Comparison of ENCODE assay signal across 8 cellular contexts in genomic region chr2:11583840-11584529, GRCh38. TPM values are rescaled to one million over a fixed set of nuclear protein-coding genes. Genes with fewer than 3 reads are reported as not detected.
DNase-seq lines count a peak whose midpoint lies in the region; ATAC-seq and TF ChIP-seq lines count a peak whose summit lies in the region.

No MANE protein-coding gene starts in this region.

- H3K9me3 ChIP-seq in upper lobe of left lung: no peaks in the 10 kb centered on the region

- 54 to 62% methylated on average over 10 to 14 of the region's 14 CpGs for WGBS in upper lobe of left lung, 2 donors

- intact Hi-C loops in posterior cingulate gyrus (cut with DNase I): loop anchor here (1.0 to 10.0 kb wide), 3 partner anchors 106 to 452 kb away; a partner anchor contains a TSS

- peak overlapping the region in 1 of 4 donors; percentile 23 for H3K27ac ChIP-seq in upper lobe of left lung

- peak; percentile 94 for DNase-seq in Daoy (ENCODE audit: low read depth)
- DNase-seq in SHP77 (lab: John Stamatoyannopoulos, UW): peak; percentile 51 to 76
- peak; percentile 91 for DNase-seq in activated effector memory CD4-positive, alpha-beta T cell treated with anti-CD3 and anti-CD28 coated beads, Interleukin-2, amount 50 U/mL, for 16 hours
- DNase-seq in globus pallidus (ENCODE audit: low spot score): peak; percentile 79
- DNase-seq in posterior cingulate gyrus: peak; percentile 75 to 98 (median 84)
- peak in 1 of 2 donors; percentile 61 for DNase-seq in upper lobe of left lung

- TF ChIP-seq EP300 in Ishikawa (IDR thresholded peaks at IDR 0.05; ENCODE audit: borderline replicate concordance): no peak
- TF ChIP-seq EP300 in upper lobe of left lung (IDR thresholded peaks at IDR 0.05): no peak

- H3K4me3 ChIP-seq in upper lobe of left lung: no peak overlapping the region

- H3K4me1 ChIP-seq in upper lobe of left lung: peaks cover 0 to 15% (median 1%) of the 10 kb centered on the region in 4 donors

- TF ChIP-seq RAD21 in Ishikawa (IDR thresholded peaks at IDR 0.05; ENCODE audit: low read depth): peak; percentile 98

- ATAC-seq in GM21576 (IDR thresholded peaks at IDR 0.05; ENCODE audit: unreplicated experiment) (peak; percentile 79), upper lobe of left lung (ENCODE audit: low FRiP score in 2 of 2) (peak; percentile 71 to 91)

- no peak for TF ChIP-seq POLR2A in upper lobe of left lung (IDR thresholded peaks at IDR 0.05)

- no peaks in the 10 kb centered on the region for H3K27me3 ChIP-seq in upper lobe of left lung

- TF ChIP-seq CTCF in upper lobe of left lung (IDR thresholded peaks at IDR 0.05): peak; percentile 49 to 72 (median 61)

- no peaks in the 10 kb centered on the region for H3K36me3 ChIP-seq in upper lobe of left lung

TF ChIP-seq in Ishikawa, 13 proteins besides CTCF, POLR2A, EP300 and RAD21:
- TF ChIP-seq YY1 (IDR thresholded peaks at IDR 0.05; ENCODE audit: low read depth): no peak
- TF ChIP-seq CEBPB (IDR thresholded peaks at IDR 0.05): no peak
- no peak for TF ChIP-seq MAX (IDR thresholded peaks at IDR 0.05)
- peak; percentile 60 for TF ChIP-seq EGR1 (IDR thresholded peaks at IDR 0.05)

RNA-seq across cellular contexts. Expression of gene GREB1, which starts 50.1 kb away (rescaled TPM):
- 0.91 and 11.3 TPM in 2 replicates for total RNA-seq in Daoy (2014; rRNA removed; shearing (Covaris generic))
- total RNA-seq in upper lobe of left lung: 1 to 10 TPM in 5 of 6 donors, under 1 TPM in 1; 0.39 to 5.4 (median 1.6) TPM
